Comparison of ENCODE assay signal across 11 cellular contexts in the genomic region with DNA sequence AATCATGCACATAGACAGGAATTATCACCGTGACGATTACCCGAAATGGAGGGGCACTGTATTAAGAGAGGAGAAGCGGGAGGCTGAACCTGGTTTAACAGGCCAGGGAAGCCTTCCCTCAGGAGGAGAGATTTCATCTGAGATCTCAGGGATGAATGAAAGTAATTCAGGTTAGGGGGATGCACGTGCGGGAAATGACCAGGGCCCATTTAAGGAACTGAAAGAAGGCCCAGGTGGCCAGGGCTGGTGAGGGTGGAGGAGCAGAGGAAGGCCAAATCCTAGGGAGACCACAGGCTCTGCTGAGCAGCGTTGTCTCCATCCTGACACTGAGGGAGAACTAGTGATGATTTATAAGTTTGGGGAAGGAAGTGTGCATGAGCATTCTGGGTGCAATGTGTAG. TPM values are rescaled to one million over a fixed set of nuclear protein-coding genes. Genes with fewer than 3 reads are reported as not detected.
"Had no signal": no experiment of that assay in that cellular context is flagged by ENCODE, and none has a peak within 500 bp of the region (broad histone marks: within the 10 kb centered on the region; RNA-seq: fewer than 3 reads in every experiment).

No MANE protein-coding gene starts in this region.

- H3K9me3 Mint-ChIP-seq: GM23338, H9 had no signal

- H3K27ac ChIP-seq: KMS-11 had no signal

- H3K9ac ChIP-seq: KMS-11 had no signal

- H3K36me3 Mint-ChIP-seq: IgD-negative memory B cell had no signal

- DNase-seq: H9, HCEC 1CT, Karpas-422, KBM-7 had no signal

- H3K27ac Mint-ChIP-seq: GM23338, H9, IgD-negative memory B cell had no signal

- H3K4me3 ChIP-seq: GM23338 had no signal

- H3K4me2 ChIP-seq: GM23338, KMS-11 had no signal

- ATAC-seq: GM23338, HepG2 had no signal

- FAIRE-seq: H1, H54, HepG2 had no signal

- H3K27me3 Mint-ChIP-seq: IgD-negative memory B cell had no signal

- H3K4me3 Mint-ChIP-seq: GM23338, H9, IgD-negative memory B cell had no signal

RNA-seq across cellular contexts. Expression of gene OPCML, which starts 16.3 kb away (rescaled TPM):
- total RNA-seq: HepG2, HT-29 had no signal
